In the genomic region with DNA sequence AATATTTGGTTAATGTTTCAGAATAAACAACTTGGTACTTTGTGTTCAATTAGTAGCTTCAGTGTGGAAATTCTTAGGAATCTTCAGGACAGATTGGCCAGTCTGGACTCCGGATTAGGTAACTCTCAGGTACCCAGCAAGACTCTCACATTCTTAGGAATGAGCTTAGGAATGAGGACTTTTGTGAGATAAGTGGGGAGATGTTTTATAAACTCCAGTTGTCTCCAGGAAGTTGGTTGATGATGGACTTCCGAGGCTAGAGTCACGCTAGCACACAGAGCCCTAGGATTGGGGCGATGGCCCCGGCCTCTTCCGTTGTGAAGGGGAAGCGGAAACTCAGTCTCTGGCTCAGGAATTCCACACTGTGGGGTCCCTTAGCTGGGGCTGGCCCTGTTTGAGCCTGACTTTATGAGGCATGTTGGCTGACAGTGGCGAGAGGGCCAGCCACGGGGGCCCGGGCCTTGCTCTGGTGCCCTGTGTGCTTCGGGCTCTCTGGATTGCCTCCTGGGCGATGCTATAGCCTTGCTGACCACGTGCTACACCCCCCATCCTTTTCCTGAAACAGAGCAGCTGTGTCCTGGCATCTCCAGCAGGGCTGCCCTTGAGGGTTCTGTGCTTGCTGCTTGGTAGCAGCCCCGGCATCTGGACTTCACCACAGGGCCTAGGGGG, we compare ENCODE assay signal across 10 cellular contexts. TPM values are rescaled to one million over a fixed set of nuclear protein-coding genes. Genes with fewer than 3 reads are reported as not detected.
DNase-seq lines count a peak whose midpoint lies in the region; ATAC-seq and TF ChIP-seq lines count a peak whose summit lies in the region.
"Had no signal": no experiment of that assay in that cellular context is flagged by ENCODE, and none has a peak within 500 bp of the region (broad histone marks: within the 10 kb centered on the region; RNA-seq: fewer than 3 reads in every experiment).

No MANE protein-coding gene starts in this region.

- intact Hi-C loops in left lung (cut with DNase I): no loop called here
- intact Hi-C loops in activated naive CD4-positive, alpha-beta T cell treated with anti-CD3 and anti-CD28 coated beads for 36 hours (cut with micrococcal nuclease): no loop called here

- H3K79me2 ChIP-seq in H9 (ENCODE audit: insufficient read depth, low read length) (no peaks in the 10 kb centered on the region), smooth muscle cell (ENCODE audit: low read depth) (peaks cover 14% of the 10 kb centered on the region)

- no peaks in the 10 kb centered on the region for H3K9me3 ChIP-seq in H9 (ENCODE audit: control insufficient read depth, low read depth, low read length)
- no peaks in the 10 kb centered on the region for H3K9me3 ChIP-seq in left lung
- no peaks in the 10 kb centered on the region for H3K9me3 ChIP-seq in smooth muscle cell (replicated peaks; ENCODE audit: low read depth)

- no peak overlapping the region for H4K8ac ChIP-seq in H9 (replicated peaks; ENCODE audit: insufficient read length, low read depth, low read length)

- CTCF ChIA-PET in activated CD8-positive, alpha-beta memory T cell treated with anti-CD3 and anti-CD28 coated beads, Interleukin-2, amount 10 ng/mL, durations not matched to agents 7 days and 5 days (lab: Charles Lee): no interaction called here
- CTCF ChIA-PET in activated naive CD4-positive, alpha-beta T cell treated with anti-CD3 and anti-CD28 coated beads for 36 hours (lab: Charles Lee): no interaction called here

- H3K23me2 ChIP-seq in H9 (ENCODE audit: insufficient read length, low read depth, low read length, poor library complexity, severe bottlenecking): no peaks in the 10 kb centered on the region

- H3K14ac ChIP-seq in H9 (ENCODE audit: insufficient read depth, low read length): no peak overlapping the region; the same call in 1 of the 2 replicates

- peaks cover 14 to 29% of the 10 kb centered on the region in 2 experiments for H3K4me1 Mint-ChIP-seq in H9
- peaks cover 6% of the 10 kb centered on the region for H3K4me1 Mint-ChIP-seq in activated CD8-positive, alpha-beta memory T cell treated with anti-CD3 and anti-CD28 coated beads, Interleukin-2, amount 10 ng/mL, durations not matched to agents 7 days and 5 days
- peaks cover 8% of the 10 kb centered on the region for H3K4me1 Mint-ChIP-seq in activated naive CD4-positive, alpha-beta T cell treated with anti-CD3 and anti-CD28 coated beads for 36 hours (ENCODE audit: low read depth)
- H3K4me1 Mint-ChIP-seq in T-helper 2 cell treated with Interferon-gamma antibody and Interleukin-4, amounts not matched to agents 5 μg/mL and 100 μg/mL, for 36 hours (ENCODE audit: low read depth): no peaks in the 10 kb centered on the region

- no peak overlapping the region for H2BK15ac ChIP-seq in H9 (ENCODE audit: low read depth, low read length)

- no peak overlapping the region for H2BK5ac ChIP-seq in H9 (ENCODE audit: insufficient read length, low read length)

- H3K9ac ChIP-seq in H9 (ENCODE audit: extremely low read depth, insufficient read length, low read length): no peak overlapping the region
- H3K9ac ChIP-seq in smooth muscle cell (ENCODE audit: low read depth): no peak overlapping the region

- H3K4me2 ChIP-seq in H9 (ENCODE audit: insufficient read depth, insufficient read length, low read length) (no peak overlapping the region), smooth muscle cell (peak overlapping the region; percentile 35)

- no peak overlapping the region for H3K23ac ChIP-seq in H9 (ENCODE audit: insufficient read length, low read depth, low read length)

- H3K18ac ChIP-seq in H9 (ENCODE audit: insufficient read length, low read depth, low read length): no peak overlapping the region

- no peak overlapping the region for H3K4ac ChIP-seq in H9 (ENCODE audit: low read depth, low read length)

- DNase-seq in H9 (no peak), cardiac fibroblast (ENCODE audit: low read depth in 2 of 2) (peak; percentile 18 to 53), left lung (no peak), smooth muscle cell (lab: John Stamatoyannopoulos, UW; ENCODE audit: unreplicated experiment) (no peak), NCI-H446 (lab: John Stamatoyannopoulos, UW) (no peak)
- DNase-seq in activated CD8-positive, alpha-beta memory T cell treated with anti-CD3 and anti-CD28 coated beads, Interleukin-2, amount 10 ng/mL, durations not matched to agents 7 days and 5 days: no peak
- no peak for DNase-seq in activated naive CD4-positive, alpha-beta T cell treated with anti-CD3 and anti-CD28 coated beads for 36 hours
- no peak for DNase-seq in T-helper 2 cell treated with Interferon-gamma antibody and Interleukin-4, amounts not matched to agents 5 μg/mL and 100 μg/mL, for 36 hours (ENCODE audit: low spot score)
- DNase-seq: activated CD8-positive, alpha-beta memory T cell treated with anti-CD3 and anti-CD28 coated beads, Interleukin-2, amount 50 U/mL, for 48 hours; NCI-H1436 had no signal

- H2AK5ac ChIP-seq in H9 (ENCODE audit: insufficient read length, low read length): no peak overlapping the region

- TF ChIP-seq CTCF in H9 (conservative IDR thresholded peaks at IDR 0.05) (no peak), cardiac fibroblast (IDR thresholded peaks at IDR 0.05; ENCODE audit: low read depth, low read length) (no peak), left lung (IDR thresholded peaks at IDR 0.05) (no peak), smooth muscle cell (IDR thresholded peaks at IDR 0.05; ENCODE audit: borderline replicate concordance, insufficient read depth, poor library complexity, severe bottlenecking) (no peak)

- no peak overlapping the region for H3K27ac ChIP-seq in H9 (ENCODE audit: insufficient read length, low read depth, low read length)
- H3K27ac ChIP-seq in left lung: peak overlapping the region; percentile 48 to 68
- H3K27ac ChIP-seq in smooth muscle cell (ENCODE audit: low read depth): peak overlapping the region; percentile 38

- no peaks in the 10 kb centered on the region for H3K79me1 ChIP-seq in H9 (ENCODE audit: insufficient read depth, low read depth, low read length, poor library complexity, severe bottlenecking)

- peaks cover 3% of the 10 kb centered on the region for H3F3A ChIP-seq in smooth muscle cell (ENCODE audit: low read depth)

- H2AFZ ChIP-seq in H9 (ENCODE audit: low read length) (no peak overlapping the region), smooth muscle cell (ENCODE audit: low read depth) (no peak overlapping the region)

- no peak overlapping the region for H3T11ph ChIP-seq in H9 (ENCODE audit: low read length)

- peaks cover 3% of the 10 kb centered on the region; the same call in 1 of the 2 replicates for H3K4me1 ChIP-seq in H9 (ENCODE audit: insufficient read depth, low read length)
- peaks cover 0 to 14% of the 10 kb centered on the region in 2 donors for H3K4me1 ChIP-seq in left lung
- H3K4me1 ChIP-seq in smooth muscle cell (ENCODE audit: low read depth): peaks cover 12% of the 10 kb centered on the region

- H2BK20ac ChIP-seq in H9 (ENCODE audit: low read depth, low read length, poor library complexity, severe bottlenecking): no peak overlapping the region

- no peak overlapping the region for H3K56ac ChIP-seq in H9 (ENCODE audit: insufficient read length, low read depth, low read length)

- peak; percentile 58 for ATAC-seq in left lung
- no peak for ATAC-seq in activated CD8-positive, alpha-beta memory T cell treated with anti-CD3 and anti-CD28 coated beads, Interleukin-2, amount 10 ng/mL, durations not matched to agents 7 days and 5 days

- peaks cover 13% of the 10 kb centered on the region in 3 experiments for H3K36me3 Mint-ChIP-seq in H9 (ENCODE audit: insufficient read depth in 1 of 3, low read depth in 3 of 3)
- H3K36me3 Mint-ChIP-seq in activated CD8-positive, alpha-beta memory T cell treated with anti-CD3 and anti-CD28 coated beads, Interleukin-2, amount 10 ng/mL, durations not matched to agents 7 days and 5 days: no peaks in the 10 kb centered on the region
- peaks cover 8% of the 10 kb centered on the region for H3K36me3 Mint-ChIP-seq in activated naive CD4-positive, alpha-beta T cell treated with anti-CD3 and anti-CD28 coated beads for 36 hours (ENCODE audit: low read depth)
- H3K36me3 Mint-ChIP-seq in T-helper 2 cell treated with Interferon-gamma antibody and Interleukin-4, amounts not matched to agents 5 μg/mL and 100 μg/mL, for 36 hours (ENCODE audit: low read depth): peaks cover 2% of the 10 kb centered on the region

- no peak overlapping the region for H3K4me3 ChIP-seq in cardiac fibroblast (replicated peaks in 1 of 2; ENCODE audit: low read depth in 2 of 2, low read length in 2 of 2)
- H3K4me3 ChIP-seq in left lung: no peak overlapping the region
- H3K4me3 ChIP-seq in smooth muscle cell: no peak overlapping the region

- WGBS in H9 (ENCODE audit: extremely low coverage, insufficient read length, low lambda C conversion rate): no CpG with 5 or more reads among the region's 14 CpGs
- 90% methylated on average over 14 of the region's 14 CpGs for WGBS in smooth muscle cell (ENCODE audit: low lambda C conversion rate)

- H4K91ac ChIP-seq in H9 (ENCODE audit: insufficient read length, low read depth, low read length): no peak overlapping the region

- peaks cover 0 to 9% of the 10 kb centered on the region in 2 donors for H3K36me3 ChIP-seq in left lung
- H3K36me3 ChIP-seq in smooth muscle cell (ENCODE audit: low read depth): no peaks in the 10 kb centered on the region

- no peaks in the 10 kb centered on the region for H3K27me3 ChIP-seq in H9 (ENCODE audit: insufficient read depth, low read length)
- no peaks in the 10 kb centered on the region for H3K27me3 ChIP-seq in left lung
- no peaks in the 10 kb centered on the region for H3K27me3 ChIP-seq in smooth muscle cell (ENCODE audit: low read depth)

- H4K20me1 ChIP-seq in H9 (ENCODE audit: control insufficient read depth, insufficient read depth, insufficient read length) (no peaks in the 10 kb centered on the region), smooth muscle cell (ENCODE audit: low read depth) (peaks cover 85% of the 10 kb centered on the region)

- H2BK120ac ChIP-seq in H9 (ENCODE audit: low read depth, low read length, poor library complexity, severe bottlenecking): no peak overlapping the region

- no peak overlapping the region for H3K4me3 Mint-ChIP-seq in H9
- H3K4me3 Mint-ChIP-seq in activated CD8-positive, alpha-beta memory T cell treated with anti-CD3 and anti-CD28 coated beads, Interleukin-2, amount 10 ng/mL, durations not matched to agents 7 days and 5 days: no peak overlapping the region
- no peak overlapping the region for H3K4me3 Mint-ChIP-seq in activated naive CD4-positive, alpha-beta T cell treated with anti-CD3 and anti-CD28 coated beads for 36 hours
- H3K4me3 Mint-ChIP-seq in T-helper 2 cell treated with Interferon-gamma antibody and Interleukin-4, amounts not matched to agents 5 μg/mL and 100 μg/mL, for 36 hours: no peak overlapping the region

- H3K9me3 Mint-ChIP-seq in H9: no peaks in the 10 kb centered on the region
- no peaks in the 10 kb centered on the region for H3K9me3 Mint-ChIP-seq in activated CD8-positive, alpha-beta memory T cell treated with anti-CD3 and anti-CD28 coated beads, Interleukin-2, amount 10 ng/mL, durations not matched to agents 7 days and 5 days (ENCODE audit: low read depth)
- H3K9me3 Mint-ChIP-seq in activated naive CD4-positive, alpha-beta T cell treated with anti-CD3 and anti-CD28 coated beads for 36 hours: no peaks in the 10 kb centered on the region
- no peaks in the 10 kb centered on the region for H3K9me3 Mint-ChIP-seq in T-helper 2 cell treated with Interferon-gamma antibody and Interleukin-4, amounts not matched to agents 5 μg/mL and 100 μg/mL, for 36 hours

- no peaks in the 10 kb centered on the region for H3K27me3 Mint-ChIP-seq in H9 (ENCODE audit: low read depth)
- no peaks in the 10 kb centered on the region for H3K27me3 Mint-ChIP-seq in activated CD8-positive, alpha-beta memory T cell treated with anti-CD3 and anti-CD28 coated beads, Interleukin-2, amount 10 ng/mL, durations not matched to agents 7 days and 5 days
- H3K27me3 Mint-ChIP-seq in activated naive CD4-positive, alpha-beta T cell treated with anti-CD3 and anti-CD28 coated beads for 36 hours (ENCODE audit: low read depth): no peaks in the 10 kb centered on the region
- no peaks in the 10 kb centered on the region for H3K27me3 Mint-ChIP-seq in T-helper 2 cell treated with Interferon-gamma antibody and Interleukin-4, amounts not matched to agents 5 μg/mL and 100 μg/mL, for 36 hours (ENCODE audit: low read depth)

- no peak overlapping the region for H2BK12ac ChIP-seq in H9 (ENCODE audit: insufficient read length, low read depth, low read length)

- peak overlapping the region in 2 of 3 experiments; percentile 31 to 70; a peak in 2 of 7 replicates for H3K27ac Mint-ChIP-seq in H9
- no peak overlapping the region for H3K27ac Mint-ChIP-seq in activated CD8-positive, alpha-beta memory T cell treated with anti-CD3 and anti-CD28 coated beads, Interleukin-2, amount 10 ng/mL, durations not matched to agents 7 days and 5 days
- no peak overlapping the region for H3K27ac Mint-ChIP-seq in activated naive CD4-positive, alpha-beta T cell treated with anti-CD3 and anti-CD28 coated beads for 36 hours
- H3K27ac Mint-ChIP-seq in T-helper 2 cell treated with Interferon-gamma antibody and Interleukin-4, amounts not matched to agents 5 μg/mL and 100 μg/mL, for 36 hours: no peak overlapping the region

- H4K5ac ChIP-seq in H9 (ENCODE audit: insufficient read length, low read depth, low read length): no peak overlapping the region

RNA-seq across cellular contexts. Expression of gene RAB11FIP3, which starts 32.4 kb away (rescaled TPM):
- total RNA-seq in H9 (2021): 37.1 TPM in 2 replicates
- total RNA-seq in left lung: 10 to 100 TPM; 28.1 to 38.0 TPM
- total RNA-seq in smooth muscle cell: 9.0 and 19.5 TPM in 2 replicates
- 20.4 and 25.7 TPM in 2 replicates for polyA plus RNA-seq in smooth muscle cell
- 10 to 100 TPM; 25.9 to 32.1 TPM for total RNA-seq in activated CD8-positive, alpha-beta memory T cell treated with anti-CD3 and anti-CD28 coated beads, Interleukin-2, amount 10 ng/mL, durations not matched to agents 7 days and 5 days
- total RNA-seq in activated naive CD4-positive, alpha-beta T cell treated with anti-CD3 and anti-CD28 coated beads for 36 hours: 10 to 100 TPM; 15.8 to 18.2 TPM

RNA-seq across cellular contexts. Expression of gene DECR2, which starts 56.2 kb away (rescaled TPM):
- total RNA-seq in H9 (2021) (38.8 and 39.3 TPM in 2 replicates), left lung (10 to 100 TPM; 14.4 to 17.1 TPM), smooth muscle cell (7.3 and 18.2 TPM in 2 replicates)
- 15.4 and 21.2 TPM in 2 replicates for polyA plus RNA-seq in smooth muscle cell
- 1 to 10 TPM; 5.9 to 6.3 TPM for total RNA-seq in activated CD8-positive, alpha-beta memory T cell treated with anti-CD3 and anti-CD28 coated beads, Interleukin-2, amount 10 ng/mL, durations not matched to agents 7 days and 5 days
- total RNA-seq in activated naive CD4-positive, alpha-beta T cell treated with anti-CD3 and anti-CD28 coated beads for 36 hours: 1 to 10 TPM; 8.9 to 9.6 TPM

Comparison
In these comparisons a context has a peak if more than half of its experiments do, and no peak if none do; other contexts are left out.
1. DNase-seq: peak in cardiac fibroblast (2 of 2); none in H9 (single experiment), left lung (0 of 2), smooth muscle cell (single experiment), activated CD8-positive, alpha-beta memory T cell treated with anti-CD3 and anti-CD28 coated beads, Interleukin-2, amount 10 ng/mL, durations not matched to agents 7 days and 5 days (single experiment), activated naive CD4-positive, alpha-beta T cell treated with anti-CD3 and anti-CD28 coated beads for 36 hours (single experiment), T-helper 2 cell treated with Interferon-gamma antibody and Interleukin-4, amounts not matched to agents 5 μg/mL and 100 μg/mL, for 36 hours (single experiment) and NCI-H446 (0 of 2).
2. H3K27ac Mint-ChIP-seq: peak in H9 (2 of 3); none in activated CD8-positive, alpha-beta memory T cell treated with anti-CD3 and anti-CD28 coated beads, Interleukin-2, amount 10 ng/mL, durations not matched to agents 7 days and 5 days (single experiment), activated naive CD4-positive, alpha-beta T cell treated with anti-CD3 and anti-CD28 coated beads for 36 hours (single experiment) and T-helper 2 cell treated with Interferon-gamma antibody and Interleukin-4, amounts not matched to agents 5 μg/mL and 100 μg/mL, for 36 hours (single experiment).